Comparison of ENCODE assay signal across 8 cellular contexts in genomic region chr10:61662794-61663259, GRCh38. TPM values are rescaled to one million over a fixed set of nuclear protein-coding genes. Genes with fewer than 3 reads are reported as not detected.
DNase-seq lines count a peak whose midpoint lies in the region; ATAC-seq, FAIRE-seq and TF ChIP-seq lines count a peak whose summit lies in the region.

CABCOCO1 (plus strand) TSS chr10:61662929; CDS start chr10:61662973, 44 bp downstream.

- no peak for FAIRE-seq in endothelial cell of umbilical vein (lab: Jason Lieb, UNC)

- H3K9me1 ChIP-seq in endothelial cell of umbilical vein (replicated peaks; ENCODE audit: control insufficient read depth, extremely low read depth, insufficient read depth, low read length), result no peaks in the 10 kb centered on the region

- H3K9me3 ChIP-seq in endothelial cell of umbilical vein (replicated peaks; ENCODE audit: control insufficient read depth, insufficient read depth, low read length) (no peaks in the 10 kb centered on the region), lower lobe of right lung (no peaks in the 10 kb centered on the region), thymus (ENCODE audit: control insufficient read depth) (no peaks in the 10 kb centered on the region)

- WGBS in thymus, result 17% methylated on average over 51 of the region's 51 CpGs

- no peak for TF ChIP-seq POLR2A in endothelial cell of umbilical vein (IDR thresholded peaks at IDR 0.05; ENCODE audit: low read depth, low read length)

- DNase-seq in DMS 273 (lab: John Stamatoyannopoulos, UW; ENCODE audit: unreplicated experiment) (peak; percentile 86), NCI-H460 (ENCODE audit: extremely low read depth, low read depth) (peak; percentile 57), endothelial cell of umbilical vein (ENCODE audit: low read depth, low spot score) (peak; percentile 68), lower lobe of right lung (peak; percentile 80), NCI-H2196 (lab: John Stamatoyannopoulos, UW; ENCODE audit: unreplicated experiment) (no peak), 8988T (no peak)
- no peak for DNase-seq in activated CD4-positive, alpha-beta T cell treated with anti-CD3 and anti-CD28 coated beads, Interleukin-2, amount 50 U/mL, for 1 hour

- peak within 1 kb of the TSS; percentile 48 for H3K9ac ChIP-seq in endothelial cell of umbilical vein (replicated peaks; ENCODE audit: extremely low read depth, insufficient read depth, low read length)

- POLR2A ChIA-PET in endothelial cell of umbilical vein (lab: Charles Lee), result no interaction called here

- H3K27ac ChIP-seq in endothelial cell of umbilical vein (ENCODE audit: insufficient read depth, low read depth, low read length) (no peak within 1 kb of the TSS), lower lobe of right lung (peak within 1 kb of the TSS; percentile 76), thymus (ENCODE audit: low read depth) (no peak within 1 kb of the TSS)

- H3K4me3 ChIP-seq in endothelial cell of umbilical vein (replicated peaks in 1 of 3; ENCODE audit: insufficient read depth in 1 of 3, low read depth in 1 of 3, low read length in 3 of 3) (peak within 1 kb of the TSS; percentile 54 to 90 (median 58)), lower lobe of right lung (peak within 1 kb of the TSS; percentile 61), thymus (ENCODE audit: low read length) (peak within 1 kb of the TSS; percentile 30)

- intact Hi-C loops in endothelial cell of umbilical vein (cut with micrococcal nuclease) (no loop called here), lower lobe of right lung (cut with DNase I) (no loop called here)

- H3K27me3 ChIP-seq in endothelial cell of umbilical vein (ENCODE audit: control insufficient read depth in 2 of 2, insufficient read depth in 2 of 2, low read length in 2 of 2) (no peaks in the 10 kb centered on the region), lower lobe of right lung (ENCODE audit: low read depth) (no peaks in the 10 kb centered on the region), thymus (ENCODE audit: control insufficient read depth, insufficient read depth) (peaks cover 2% of the 10 kb centered on the region)

- H2AFZ ChIP-seq in endothelial cell of umbilical vein (ENCODE audit: low read depth, low read length), result peak within 1 kb of the TSS; percentile 93

- H3K4me1 ChIP-seq in endothelial cell of umbilical vein (ENCODE audit: control insufficient read depth, extremely low read depth, insufficient read depth, low read length) (no peaks in the 10 kb centered on the region), lower lobe of right lung (no peaks in the 10 kb centered on the region), thymus (ENCODE audit: control insufficient read depth, insufficient read depth, low read length) (no peaks in the 10 kb centered on the region)

- no peaks in the 10 kb centered on the region for H3K79me2 ChIP-seq in endothelial cell of umbilical vein (ENCODE audit: control insufficient read depth, insufficient read depth, low read length)

- peak; percentile 96 to 99 for ATAC-seq in lower lobe of right lung

- TF ChIP-seq CTCF in endothelial cell of umbilical vein (IDR thresholded peaks at IDR 0.05; ENCODE audit: extremely low read depth in 1 of 2, insufficient read depth in 1 of 2, low read depth in 1 of 2, low read length in 2 of 2) (no peak), lower lobe of right lung (IDR thresholded peaks at IDR 0.05) (peak; percentile 21)

- H4K20me1 ChIP-seq in endothelial cell of umbilical vein (replicated peaks; ENCODE audit: control insufficient read depth, extremely low read depth, insufficient read depth, low read length), result no peaks in the 10 kb centered on the region

- dilution Hi-C loops in endothelial cell of umbilical vein (cut with MboI; ENCODE audit: extremely low pct_ligation_motif_present, low sequenced_read_pairs), result no loop called here

- CTCF ChIA-PET in endothelial cell of umbilical vein (lab: Charles Lee), result no interaction called here

- peak within 1 kb of the TSS; percentile 81 for H3K4me2 ChIP-seq in endothelial cell of umbilical vein (ENCODE audit: insufficient read depth, low read length)

- no TSS peak for BruUV-seq in endothelial cell of umbilical vein (replicated peaks; lab: Mats Ljungman, UMichigan)

- no peaks in the 10 kb centered on the region for H3K36me3 ChIP-seq in endothelial cell of umbilical vein (ENCODE audit: control insufficient read depth in 2 of 2, extremely low read depth in 1 of 2, insufficient read depth in 2 of 2, low read length in 2 of 2)
- no peaks in the 10 kb centered on the region for H3K36me3 ChIP-seq in lower lobe of right lung
- no peaks in the 10 kb centered on the region for H3K36me3 ChIP-seq in thymus (ENCODE audit: control insufficient read depth, insufficient read depth)

TF ChIP-seq in endothelial cell of umbilical vein, 7 proteins besides CTCF, POLR2A, EP300 and RAD21:
- TF ChIP-seq EZH2 (IDR thresholded peaks at IDR 0.05; ENCODE audit: borderline replicate concordance, low read depth, low read length, severe bottlenecking) (no peak), GATA2 (IDR thresholded peaks at IDR 0.05; ENCODE audit: insufficient read depth, insufficient read length, low read depth, low read length) (no peak), JUN (IDR thresholded peaks at IDR 0.05; ENCODE audit: borderline replicate concordance, insufficient read depth, insufficient read length, low read depth) (no peak), MAX (IDR thresholded peaks at IDR 0.05; ENCODE audit: insufficient read depth, insufficient read length) (no peak), POLR2AphosphoS5 (IDR thresholded peaks at IDR 0.05; ENCODE audit: insufficient read depth, low read depth, low read length) (no peak), MYC (IDR thresholded peaks at IDR 0.05; ENCODE audit: low read depth, low read length) (no peak), FOS (IDR thresholded peaks at IDR 0.05; ENCODE audit: borderline replicate concordance, insufficient read depth, low read length) (no peak)
TF ChIP-seq in endothelial cell of umbilical vein: peak in this region for 0.

RNA-seq across cellular contexts. Expression of gene CABCOCO1, which starts in this region (rescaled TPM):
- total RNA-seq in NCI-H460 (2014; rRNA removed; shearing (Covaris generic)), result 0.22 TPM in 1 of 2 replicates, not detected in the other
- polyA plus RNA-seq in NCI-H460 (2014; cell fraction: nucleus; rRNA removed), result not detected in 2 replicates
- 0.51 and 1.3 TPM in 2 replicates for total RNA-seq in endothelial cell of umbilical vein
- polyA plus RNA-seq in endothelial cell of umbilical vein, result 0.06 TPM in 1 of 2 replicates, not detected in the other
- polyA plus RNA-seq in endothelial cell of umbilical vein (2011; cell fraction: cytosol; rRNA removed), result 0.30 and 0.35 TPM in 2 replicates
- 0.20 TPM in 1 of 2 replicates, not detected in the other for polyA plus RNA-seq in endothelial cell of umbilical vein (2011; cell fraction: nucleus; rRNA removed)
- 0.16 TPM in 1 of 2 replicates, not detected in the other for polyA plus RNA-seq in endothelial cell of umbilical vein (2012)
- polyA minus RNA-seq in endothelial cell of umbilical vein, result 0.34 TPM in 1 of 2 replicates, not detected in the other
- polyA minus RNA-seq in endothelial cell of umbilical vein (2011; cell fraction: cytosol; rRNA and poly(A)+ RNA removed), result not detected
- polyA minus RNA-seq in endothelial cell of umbilical vein (2011; cell fraction: nucleus; rRNA and poly(A)+ RNA removed), result not detected in 2 replicates
- total RNA-seq in lower lobe of right lung, result 3.5 TPM
- 0.43 TPM for polyA plus RNA-seq in thymus

Comparison
In these comparisons a context has a peak if more than half of its experiments do, and no peak if none do; other contexts are left out.
1. Peak in DNase-seq in NCI-H460; RNA of the gene not detected or under 1 TPM.
2. DNase-seq: peak in DMS 273 (single experiment), endothelial cell of umbilical vein (single experiment) and lower lobe of right lung (single experiment); none in activated CD4-positive, alpha-beta T cell treated with anti-CD3 and anti-CD28 coated beads, Interleukin-2, amount 50 U/mL, for 1 hour (single experiment), NCI-H2196 (single experiment) and 8988T (single experiment).
3. Peak in every context shown above with its lines, with median percentiles within 50 percentile points of each other: H3K4me3 ChIP-seq.